8 cellular contexts compared by ENCODE assay signal in genomic region chr12:89706551-89707348, GRCh38. TPM values are rescaled to one million over a fixed set of nuclear protein-coding genes. Genes with fewer than 3 reads are reported as not detected.
DNase-seq lines count a peak whose midpoint lies in the region; ATAC-seq, FAIRE-seq and TF ChIP-seq lines count a peak whose summit lies in the region.

No MANE protein-coding gene starts in this region.

- H3K27me3 Mint-ChIP-seq in activated CD4-positive, alpha-beta T cell treated with anti-CD3 and anti-CD28 coated beads for 36 hours, result no peaks in the 10 kb centered on the region
- no peaks in the 10 kb centered on the region for H3K27me3 Mint-ChIP-seq in mesothelial cell of epicardium (ENCODE audit: low read depth)

- CTCF ChIA-PET in activated CD4-positive, alpha-beta T cell treated with anti-CD3 and anti-CD28 coated beads for 36 hours (lab: Charles Lee), result interaction anchor here (1.0 to 1.7 kb wide), 6 partner anchors 11 to 543 kb away, joined by 3 to 5 read pairs (median 4); no protein-coding TSS in a partner anchor

- H3K9me3 Mint-ChIP-seq in activated CD4-positive, alpha-beta T cell treated with anti-CD3 and anti-CD28 coated beads for 36 hours (ENCODE audit: low read depth), result no peaks in the 10 kb centered on the region
- H3K9me3 Mint-ChIP-seq in mesothelial cell of epicardium, result no peaks in the 10 kb centered on the region

- H3K27ac Mint-ChIP-seq in activated CD4-positive, alpha-beta T cell treated with anti-CD3 and anti-CD28 coated beads for 36 hours, result peak overlapping the region; percentile 90
- H3K27ac Mint-ChIP-seq in mesothelial cell of epicardium, result peak overlapping the region; percentile 98

- intact Hi-C loops in activated CD4-positive, alpha-beta T cell treated with anti-CD3 and anti-CD28 coated beads for 36 hours (cut with DNase I, micrococcal nuclease), result loop anchor here (5.0 kb wide), 6 partner anchors 109 to 1564 kb away; partner anchors contain the start of genes CEP290 (in 1 of the 2) and TMTC3 (in 1 of the 2)

- no peaks in the 10 kb centered on the region for H3K27me3 ChIP-seq in bronchial epithelial cell (ENCODE audit: control insufficient read depth, insufficient read depth, low read length)

- POLR2A ChIA-PET in activated CD4-positive, alpha-beta T cell treated with anti-CD3 and anti-CD28 coated beads for 36 hours (lab: Charles Lee), result interaction anchor here (0.6 to 1.0 kb wide), 2 partner anchors 124 to 182 kb away, joined by 3 to 6 read pairs; partner anchors contain the start of gene GALNT4

- H3K36me3 ChIP-seq in bronchial epithelial cell (ENCODE audit: control insufficient read depth, insufficient read depth, low read length), result no peaks in the 10 kb centered on the region

- TF ChIP-seq CTCF in bronchial epithelial cell (IDR thresholded peaks at IDR 0.05; ENCODE audit: insufficient read depth, low read length, severe bottlenecking) (no peak), mesothelial cell of epicardium (IDR thresholded peaks at IDR 0.05; ENCODE audit: unreplicated experiment) (no peak)

- H3K36me3 Mint-ChIP-seq in activated CD4-positive, alpha-beta T cell treated with anti-CD3 and anti-CD28 coated beads for 36 hours (ENCODE audit: low read depth), result peaks cover 9% of the 10 kb centered on the region
- H3K36me3 Mint-ChIP-seq in mesothelial cell of epicardium, result no peaks in the 10 kb centered on the region

- DNase-seq in activated CD4-positive, alpha-beta T cell treated with anti-CD3 and anti-CD28 coated beads for 36 hours, result peak; percentile 10
- no peak for DNase-seq in activated CD4-positive, alpha-beta T cell treated with anti-CD3 and anti-CD28 coated beads, Interleukin-2, amount 50 U/mL, for 48 hours
- peak; percentile 41 for DNase-seq in NCI-H524 treated with DMSO at 0.1 percent for 48 hours (lab: John Stamatoyannopoulos, UW)
- peak; percentile 30 for DNase-seq in bronchial epithelial cell (ENCODE audit: low read depth)
- DNase-seq in mesothelial cell of epicardium (ENCODE audit: low spot score in 2 of 2, unreplicated experiment in 2 of 2), result no peak
- DNase-seq in urothelium cell line (ENCODE audit: low spot score), result peak; percentile 7

- peaks cover 48% of the 10 kb centered on the region for H3K4me1 Mint-ChIP-seq in activated CD4-positive, alpha-beta T cell treated with anti-CD3 and anti-CD28 coated beads for 36 hours
- peaks cover 58% of the 10 kb centered on the region for H3K4me1 Mint-ChIP-seq in mesothelial cell of epicardium

- no peak for FAIRE-seq in bronchial epithelial cell (lab: Jason Lieb, UNC)
- FAIRE-seq in urothelium cell line (lab: Jason Lieb, UNC), result no peak

- no peak for ATAC-seq in activated CD4-positive, alpha-beta T cell treated with anti-CD3 and anti-CD28 coated beads for 36 hours
- no peak for ATAC-seq in GM21717 (IDR thresholded peaks at IDR 0.05; ENCODE audit: unreplicated experiment)
- ATAC-seq in HG03139 (IDR thresholded peaks at IDR 0.05; ENCODE audit: unreplicated experiment), result no peak

- peak overlapping the region; percentile 85 for H3K4me3 Mint-ChIP-seq in activated CD4-positive, alpha-beta T cell treated with anti-CD3 and anti-CD28 coated beads for 36 hours
- H3K4me3 Mint-ChIP-seq in mesothelial cell of epicardium, result peak overlapping the region; percentile 99

- peak overlapping the region; percentile 92 for H3K4me3 ChIP-seq in bronchial epithelial cell (ENCODE audit: low read depth, low read length)

RNA-seq across cellular contexts. Expression of gene ATP2B1, which starts 1.9 kb away (rescaled TPM):
- 10 to 100 TPM; 18.8 to 19.7 TPM for total RNA-seq in activated CD4-positive, alpha-beta T cell treated with anti-CD3 and anti-CD28 coated beads for 36 hours
- 69.8 and 80.8 TPM in 2 replicates for total RNA-seq in bronchial epithelial cell
- 124 to 140 TPM (median 131 TPM) in 3 replicates for total RNA-seq in mesothelial cell of epicardium

Comparison
In these comparisons a context has a peak if more than half of its experiments do, and no peak if none do; other contexts are left out.
1. DNase-seq: peak in activated CD4-positive, alpha-beta T cell treated with anti-CD3 and anti-CD28 coated beads for 36 hours (single experiment), NCI-H524 treated with DMSO at 0.1 percent for 48 hours (single experiment), bronchial epithelial cell (single experiment) and urothelium cell line (single experiment); none in activated CD4-positive, alpha-beta T cell treated with anti-CD3 and anti-CD28 coated beads, Interleukin-2, amount 50 U/mL, for 48 hours (0 of 2) and mesothelial cell of epicardium (0 of 2).